In the genomic region with DNA sequence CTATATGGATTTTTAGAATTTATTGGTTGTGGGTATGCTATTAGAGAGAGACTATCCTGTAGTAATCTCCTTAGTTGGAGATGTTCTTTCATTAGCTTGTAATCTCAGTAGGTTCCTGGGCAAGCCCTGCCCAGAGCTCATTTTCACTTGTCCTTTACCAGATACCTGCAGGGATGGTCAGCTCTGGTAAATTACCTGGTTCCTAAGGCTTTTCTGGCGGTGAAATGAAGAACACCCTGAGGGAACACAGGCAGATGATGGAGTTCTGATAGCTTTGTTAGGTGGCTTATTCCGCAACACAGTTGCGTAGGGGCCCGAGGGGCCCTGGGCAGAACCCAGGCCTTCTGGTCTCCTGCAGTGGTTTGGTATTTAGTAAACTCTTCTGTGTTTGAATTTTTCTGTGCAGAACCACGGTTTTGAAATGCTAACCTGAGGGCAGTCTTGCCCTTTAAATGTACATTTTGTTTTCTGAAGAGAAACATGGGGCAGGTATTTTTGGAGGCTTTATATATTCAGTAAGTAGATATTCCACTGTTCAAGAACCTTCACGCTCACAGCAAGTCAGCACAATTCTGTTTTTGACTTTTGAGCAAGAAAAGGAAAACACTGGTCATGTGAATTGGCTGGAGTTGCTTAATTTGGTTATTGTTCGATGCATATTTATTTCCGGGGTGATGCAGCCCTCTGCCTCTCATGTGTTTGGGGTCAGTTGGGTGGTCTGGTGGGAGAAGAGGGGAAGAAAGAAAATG, we compare ENCODE assay signal across 9 cellular contexts. TPM values are rescaled to one million over a fixed set of nuclear protein-coding genes. Genes with fewer than 3 reads are reported as not detected.
A peak's percentile ranks its signal among the peaks of the same experiment; 100 is the strongest.
DNase-seq lines count a peak whose midpoint lies in the region; ATAC-seq and TF ChIP-seq lines count a peak whose summit lies in the region.
"Had no signal": no experiment of that assay in that cellular context is flagged by ENCODE, and none has a peak within 500 bp of the region (broad histone marks: within the 10 kb centered on the region; RNA-seq: fewer than 3 reads in every experiment).

No MANE protein-coding gene starts in this region.

- H3K27me3 Mint-ChIP-seq in activated T-cell treated with anti-CD3 and anti-CD28 coated beads, Interleukin-2, amount 50 U/mL, for 72 hours (ENCODE audit: low read depth), result peaks cover 25% of the 10 kb centered on the region
- H3K27me3 Mint-ChIP-seq in activated T-cell treated with anti-CD3 and anti-CD28 coated beads, Interleukin-2, amount 50 U/mL, for 4 hours (ENCODE audit: low read depth), result peaks cover 13% of the 10 kb centered on the region

- peak; percentile 4 to 44 for ATAC-seq in activated T-cell treated with anti-CD3 and anti-CD28 coated beads, Interleukin-2, amount 50 U/mL, for 72 hours (replicated peaks in 1 of 2)
- ATAC-seq in activated T-cell treated with anti-CD3 and anti-CD28 coated beads, Interleukin-2, amount 50 U/mL, for 4 hours, result no peak
- ATAC-seq in lower lobe of right lung (peak in 1 of 2 donors; percentile 17), HG03442 (IDR thresholded peaks at IDR 0.05; ENCODE audit: unreplicated experiment) (no peak)

- no peaks in the 10 kb centered on the region for H3K9me3 Mint-ChIP-seq in activated T-cell treated with anti-CD3 and anti-CD28 coated beads, Interleukin-2, amount 50 U/mL, for 72 hours
- no peaks in the 10 kb centered on the region for H3K9me3 Mint-ChIP-seq in activated T-cell treated with anti-CD3 and anti-CD28 coated beads, Interleukin-2, amount 50 U/mL, for 4 hours

- H3K36me3 Mint-ChIP-seq in activated T-cell treated with anti-CD3 and anti-CD28 coated beads, Interleukin-2, amount 50 U/mL, for 72 hours (ENCODE audit: insufficient read depth in 2 of 2), result no peaks in the 10 kb centered on the region
- no peaks in the 10 kb centered on the region for H3K36me3 Mint-ChIP-seq in activated T-cell treated with anti-CD3 and anti-CD28 coated beads, Interleukin-2, amount 50 U/mL, for 4 hours (ENCODE audit: insufficient read depth)

- intact Hi-C loops in lower lobe of right lung (cut with DNase I), result no loop called here

- H3K4me1 ChIP-seq in lower lobe of right lung (peaks cover 30% of the 10 kb centered on the region), urinary bladder (ENCODE audit: insufficient read depth) (no peaks in the 10 kb centered on the region)

- H3K27ac ChIP-seq in angular gyrus (ENCODE audit: low read depth, low read length), result peak overlapping the region; percentile 51
- peak overlapping the region; percentile 68 for H3K27ac ChIP-seq in lower lobe of right lung
- H3K27ac ChIP-seq in urinary bladder (ENCODE audit: low read depth), result peak overlapping the region; percentile 73

- peaks cover 13% of the 10 kb centered on the region for H3K4me1 Mint-ChIP-seq in activated T-cell treated with anti-CD3 and anti-CD28 coated beads, Interleukin-2, amount 50 U/mL, for 72 hours (ENCODE audit: low read depth)
- peaks cover 14% of the 10 kb centered on the region for H3K4me1 Mint-ChIP-seq in activated T-cell treated with anti-CD3 and anti-CD28 coated beads, Interleukin-2, amount 50 U/mL, for 4 hours (ENCODE audit: low read depth)

- H3K9me3 ChIP-seq in lower lobe of right lung, result no peaks in the 10 kb centered on the region

- DNase-seq in activated T-cell treated with anti-CD3 and anti-CD28 coated beads, Interleukin-2, amount 50 U/mL, for 72 hours, result no peak
- DNase-seq in activated T-cell treated with anti-CD3 and anti-CD28 coated beads, Interleukin-2, amount 50 U/mL, for 4 hours, result no peak
- DNase-seq in lower lobe of right lung (no peak), nucleus accumbens (lab: John Stamatoyannopoulos, UW) (no peak)
- no peak for DNase-seq in stimulated activated naive CD4-positive, alpha-beta T cell (lab: John Stamatoyannopoulos, UW)
- DNase-seq: NCI-H2081 had no signal

- no peaks in the 10 kb centered on the region for H3K27me3 ChIP-seq in lower lobe of right lung (ENCODE audit: low read depth)

- H3K27ac Mint-ChIP-seq in activated T-cell treated with anti-CD3 and anti-CD28 coated beads, Interleukin-2, amount 50 U/mL, for 72 hours, result peak overlapping the region; percentile 38

- 64% methylated on average over 8 of the region's 8 CpGs for WGBS in urinary bladder

- TF ChIP-seq CTCF in lower lobe of right lung (IDR thresholded peaks at IDR 0.05), result no peak

- H3K4me3 Mint-ChIP-seq in activated T-cell treated with anti-CD3 and anti-CD28 coated beads, Interleukin-2, amount 50 U/mL, for 72 hours, result peak overlapping the region in 1 of 2 donors; percentile 54
- no peak overlapping the region for H3K4me3 Mint-ChIP-seq in activated T-cell treated with anti-CD3 and anti-CD28 coated beads, Interleukin-2, amount 50 U/mL, for 4 hours

- H3K4me3 ChIP-seq in lower lobe of right lung (peak overlapping the region; percentile 6), urinary bladder (ENCODE audit: low read depth, low read length) (no peak overlapping the region)

- H3K36me3 ChIP-seq in lower lobe of right lung (no peaks in the 10 kb centered on the region), urinary bladder (ENCODE audit: insufficient read depth) (no peaks in the 10 kb centered on the region)

RNA-seq across cellular contexts. Expression of a gene that starts 22.4 kb away (rescaled TPM):
- 10 to 100 TPM; 10.2 to 14.5 TPM for total RNA-seq in activated T-cell treated with anti-CD3 and anti-CD28 coated beads, Interleukin-2, amount 50 U/mL, for 72 hours
- total RNA-seq in activated T-cell treated with anti-CD3 and anti-CD28 coated beads, Interleukin-2, amount 50 U/mL, for 4 hours, result 1 to 10 TPM; 4.3 to 6.1 (median 5.6) TPM
- total RNA-seq in lower lobe of right lung (54.0 TPM), urinary bladder (105 TPM)
- polyA plus RNA-seq in urinary bladder, result 53.8 TPM

Comparison
In these comparisons a context has a peak if more than half of its experiments do, and no peak if none do; other contexts are left out.
1. ATAC-seq: peak in activated T-cell treated with anti-CD3 and anti-CD28 coated beads, Interleukin-2, amount 50 U/mL, for 72 hours (2 of 2); none in activated T-cell treated with anti-CD3 and anti-CD28 coated beads, Interleukin-2, amount 50 U/mL, for 4 hours (0 of 2) and HG03442 (single experiment).
2. Peak in every context shown above with its lines, with median percentiles within 50 percentile points of each other: H3K27ac ChIP-seq.